Comparison of ENCODE assay signal across 9 cellular contexts in genomic region chr12:53045646-53046045, GRCh38. TPM values are rescaled to one million over a fixed set of nuclear protein-coding genes. Genes with fewer than 3 reads are reported as not detected.
DNase-seq lines count a peak whose midpoint lies in the region; ATAC-seq and TF ChIP-seq lines count a peak whose summit lies in the region.
"Had no signal": no experiment of that assay in that cellular context is flagged by ENCODE, and none has a peak within 500 bp of the region (broad histone marks: within the 10 kb centered on the region; RNA-seq: fewer than 3 reads in every experiment).

No MANE protein-coding gene starts in this region.

- no peak overlapping the region for H3K9ac ChIP-seq in mucosa of rectum (ENCODE audit: low read depth in 1 of 2, low read length in 2 of 2)

- H3K4me1 ChIP-seq in mucosa of rectum (ENCODE audit: control insufficient read depth in 2 of 2, insufficient read depth in 2 of 2, low read length in 2 of 2) (peaks cover 44 to 50% of the 10 kb centered on the region in 2 donors), uterus (peaks cover 0 to 20% of the 10 kb centered on the region in 2 donors)

- intact Hi-C loops in left cardiac atrium (cut with DNase I), result no loop called here
- intact Hi-C loops in Right ventricle myocardium inferior (cut with DNase I), result loop anchor here (5.0 to 10.0 kb wide), 2 partner anchors 38 to 49 kb away; partner anchors contain the start of genes EIF4B and IGFBP6
- intact Hi-C loops in uterus (cut with DNase I; ENCODE audit: low total_unique reads), result no loop called here

- H3K4me3 ChIP-seq in cardiac fibroblast (replicated peaks in 1 of 2; ENCODE audit: low read depth in 2 of 2, low read length in 2 of 2) (peak overlapping the region; percentile 71 to 85), mucosa of rectum (ENCODE audit: low read length in 2 of 2) (peak overlapping the region; percentile 94 to 97), uterus (peak overlapping the region in 1 of 2 donors; percentile 69)

- H3K9me3 ChIP-seq in mucosa of rectum (ENCODE audit: control insufficient read depth in 2 of 2, low read length in 2 of 2), result no peaks in the 10 kb centered on the region
- H3K9me3 ChIP-seq in uterus, result no peaks in the 10 kb centered on the region

- no peak for TF ChIP-seq CTCF in cardiac fibroblast (IDR thresholded peaks at IDR 0.05; ENCODE audit: low read depth, low read length)
- no peak for TF ChIP-seq CTCF in uterus (IDR thresholded peaks at IDR 0.05)

- H3K27ac ChIP-seq in mucosa of rectum (ENCODE audit: low read depth in 2 of 2, low read length in 2 of 2), result peak overlapping the region; percentile 93 to 97
- peak overlapping the region; percentile 97 to 99 for H3K27ac ChIP-seq in uterus

- DNase-seq in left cardiac atrium, result peak; percentile 59
- DNase-seq in Right ventricle myocardium inferior (ENCODE audit: missing footprints), result no peak
- DNase-seq in cardiac fibroblast (ENCODE audit: low read depth in 2 of 2), result no peak
- DNase-seq in uterus, result peak; percentile 41 to 43
- no peak for DNase-seq in hypothalamus (lab: John Stamatoyannopoulos, UW)
- no peak for DNase-seq in inferior parietal cortex (ENCODE audit: extremely low spot score)
- DNase-seq: DND-41 had no signal

- no peaks in the 10 kb centered on the region for H3K27me3 ChIP-seq in mucosa of rectum (ENCODE audit: control insufficient read depth in 2 of 2, insufficient read depth in 2 of 2, low read length in 2 of 2)
- H3K27me3 ChIP-seq in uterus, result no peaks in the 10 kb centered on the region

- ATAC-seq in left cardiac atrium (no peak), Right ventricle myocardium inferior (no peak), HG02798 (IDR thresholded peaks at IDR 0.05; ENCODE audit: poor library complexity, unreplicated experiment) (no peak)

- peak in 1 of 2 donors; percentile 25 for TF ChIP-seq POLR2A in uterus (IDR thresholded peaks at IDR 0.05)

- no peaks in the 10 kb centered on the region for H3K36me3 ChIP-seq in mucosa of rectum (ENCODE audit: control insufficient read depth in 2 of 2, insufficient read depth in 2 of 2, low read length in 2 of 2)
- no peaks in the 10 kb centered on the region for H3K36me3 ChIP-seq in uterus

RNA-seq across cellular contexts. Expression of gene TNS2, which starts 4.2 kb away (rescaled TPM):
- total RNA-seq in left cardiac atrium (100 to 1,000 TPM; 108 to 122 TPM), Right ventricle myocardium inferior (122 TPM), uterus (100 to 1,000 TPM in 2 of 4 donors, 10 to 100 TPM in 2; 64.0 to 394 (median 112) TPM)

RNA-seq across cellular contexts. Expression of gene SPRYD3, which starts 33.5 kb away (rescaled TPM):
- total RNA-seq in left cardiac atrium (10 to 100 TPM; 34.3 to 51.3 TPM), Right ventricle myocardium inferior (41.0 TPM), uterus (10 to 100 TPM; 15.9 to 75.5 (median 28.9) TPM)

RNA-seq across cellular contexts. Expression of gene EIF4B, which starts 39.4 kb away (rescaled TPM):
- total RNA-seq in left cardiac atrium, result 100 to 1,000 TPM; 332 to 341 TPM
- total RNA-seq in Right ventricle myocardium inferior, result 416 TPM
- 1,000 to 10,000 TPM in 1 of 4 donors, 100 to 1,000 TPM in 3; 388 to 1,076 (median 585) TPM for total RNA-seq in uterus

RNA-seq across cellular contexts. Expression of gene IGFBP6, which starts 51.8 kb away (rescaled TPM):
- total RNA-seq in left cardiac atrium, result 100 to 1,000 TPM; 134 to 139 TPM
- 54.3 TPM for total RNA-seq in Right ventricle myocardium inferior
- 100 to 1,000 TPM in 3 of 4 donors, 10 to 100 TPM in 1; 48.7 to 762 (median 252) TPM for total RNA-seq in uterus

RNA-seq across cellular contexts. Expression of gene SOAT2, which starts 57.6 kb away (rescaled TPM):
- not detected for total RNA-seq in left cardiac atrium
- total RNA-seq in Right ventricle myocardium inferior, result not detected
- total RNA-seq in uterus, result under 1 TPM in 1 of 4 donors, not detected in 3; 0.82 TPM

Comparison
In these comparisons a context has a peak if more than half of its experiments do, and no peak if none do; other contexts are left out.
1. DNase-seq: peak in left cardiac atrium (single experiment) and uterus (2 of 2); none in Right ventricle myocardium inferior (single experiment), cardiac fibroblast (0 of 2), hypothalamus (0 of 51) and inferior parietal cortex (single experiment).